23 cellular contexts compared by ENCODE assay signal in genomic region chr12:121519227-121519626, GRCh38.
DNase-seq lines count a peak whose midpoint lies in the region; ATAC-seq, FAIRE-seq and TF ChIP-seq lines count a peak whose summit lies in the region.
"Had no signal": no experiment of that assay in that cellular context is flagged by ENCODE, and none has a peak within 500 bp of the region (broad histone marks: within the 10 kb centered on the region; RNA-seq: fewer than 3 reads in every experiment).

No MANE protein-coding gene starts in this region.

- peaks cover 0 to 25% of the 10 kb centered on the region in 2 experiments; a peak in 2 of 3 replicates for H3K36me3 ChIP-seq in HEK293 (ENCODE audit: control insufficient read depth in 2 of 2, insufficient read depth in 1 of 2, low read length in 2 of 2)
- H3K36me3 ChIP-seq in K562 (ENCODE audit: control insufficient read depth, insufficient read depth, low read length), result no peaks in the 10 kb centered on the region
- no peaks in the 10 kb centered on the region for H3K36me3 ChIP-seq in right lobe of liver
- peaks cover 0 to 3% of the 10 kb centered on the region in 2 donors for H3K36me3 ChIP-seq in kidney (ENCODE audit: control insufficient read depth in 1 of 2, insufficient read depth in 2 of 2, low read length in 2 of 2)
- H3K36me3 ChIP-seq: BE2C had no signal

- no peak overlapping the region for H2AFZ ChIP-seq in K562 (ENCODE audit: low read depth, low read length)

- CTCF ChIA-PET in A549 (lab: Yijun Ruan, JAX), result interaction anchor here (2.0 kb wide), 1 partner anchor 15 kb away, joined by 4 read pairs; no protein-coding TSS in a partner anchor
- CTCF ChIA-PET in HEK293 (lab: Yijun Ruan, JAX), result interaction anchor here (0.8 kb wide), 1 partner anchor 25 kb away, joined by 4 read pairs; no protein-coding TSS in a partner anchor
- CTCF ChIA-PET in K562 (lab: Yijun Ruan, JAX; ENCODE audit: low intra/inter-chr PET ratio), result no interaction called here

- BruUV-seq in K562 (replicated peaks; lab: Mats Ljungman, UMichigan), result no TSS peak

- TF ChIP-seq RAD21 in A549 (conservative IDR thresholded peaks at IDR 0.05 in 1 of 2, IDR thresholded peaks at IDR 0.05 in 1 of 2) (no peak), K562 (CRISPR knock-in tag; conservative IDR thresholded peaks at IDR 0.05 in 1 of 2, IDR thresholded peaks at IDR 0.05 in 1 of 2) (no peak)

- H3K9me3 ChIP-seq in A549, result no peaks in the 10 kb centered on the region
- H3K9me3 ChIP-seq in HEK293 (ENCODE audit: control insufficient read depth, insufficient read depth, low read depth, low read length), result no peaks in the 10 kb centered on the region
- no peaks in the 10 kb centered on the region for H3K9me3 ChIP-seq in K562 (replicated peaks; ENCODE audit: control insufficient read depth, insufficient read depth, low read depth, low read length)
- H3K9me3 ChIP-seq in right lobe of liver, result no peaks in the 10 kb centered on the region
- H3K9me3 ChIP-seq in kidney (ENCODE audit: control insufficient read depth in 1 of 2, low read length in 2 of 2), result no peaks in the 10 kb centered on the region
- H3K9me3 ChIP-seq: BE2C; BLaER1 treated with 17β-estradiol and CSF1 and Interleukin-3, amounts not matched to agents 10 nM and 100 nM; HAP-1 had no signal

- H3K27me3 ChIP-seq in K562 (ENCODE audit: control insufficient read depth in 2 of 2, insufficient read depth in 2 of 2, low read length in 2 of 2) (no peaks in the 10 kb centered on the region), right lobe of liver (no peaks in the 10 kb centered on the region)
- H3K27me3 ChIP-seq: BE2C; BLaER1 treated with 17β-estradiol and CSF1 and Interleukin-3, amounts not matched to agents 10 nM and 100 nM had no signal

- H3K9me1 ChIP-seq in K562 (ENCODE audit: control insufficient read depth, insufficient read depth, low read length), result no peaks in the 10 kb centered on the region

- in situ Hi-C loops in K562 (cut with MboI), result no loop called here

- TF ChIP-seq EP300 in A549 (IDR thresholded peaks at IDR 0.05) (no peak), K562 (IDR thresholded peaks at IDR 0.05; ENCODE audit: low read length) (no peak)

- H3K4me3 ChIP-seq in A549 (no peak overlapping the region), HEK293 (ENCODE audit: low read depth, low read length) (no peak overlapping the region), K562 (no peak overlapping the region), right lobe of liver (no peak overlapping the region), kidney (ENCODE audit: low read length in 2 of 2) (no peak overlapping the region)
- H3K4me3 ChIP-seq: BLaER1 treated with 17β-estradiol and CSF1 and Interleukin-3, amounts not matched to agents 10 nM and 100 nM; HAP-1 had no signal

- ATAC-seq in A549, result no peak
- ATAC-seq in K562, result no peak
- no peak for ATAC-seq in right lobe of liver
- ATAC-seq in esophagus mucosa, result no peak

- no peaks in the 10 kb centered on the region for H3K79me2 ChIP-seq in K562 (ENCODE audit: control insufficient read depth, insufficient read depth, low read length)

- H3K9ac ChIP-seq in K562 (ENCODE audit: insufficient read depth in 1 of 2, low read depth in 2 of 2, low read length in 2 of 2) (no peak overlapping the region), kidney (ENCODE audit: low read length in 2 of 2) (no peak overlapping the region)
- H3K9ac ChIP-seq: BLaER1 treated with 17β-estradiol and CSF1 and Interleukin-3, amounts not matched to agents 10 nM and 100 nM had no signal

- no peaks in the 10 kb centered on the region; the same call in 1 of the 2 replicates for H4K20me1 ChIP-seq in K562 (replicated peaks; ENCODE audit: control insufficient read depth, insufficient read depth, low read length)

- POLR2A ChIA-PET in A549 (lab: Yijun Ruan, JAX), result no interaction called here
- POLR2A ChIA-PET in HEK293 (lab: Yijun Ruan, JAX), result no interaction called here
- POLR2A ChIA-PET in K562 (lab: Yijun Ruan, JAX), result no interaction called here

- H3K27ac ChIP-seq in A549 (no peak overlapping the region), HEK293 (ENCODE audit: extremely low read depth, low read depth, low read length) (no peak overlapping the region), K562 (ENCODE audit: extremely low read depth, low read depth, low read length) (no peak overlapping the region), right lobe of liver (peak overlapping the region in 2 of 3 donors; percentile 98 to 99), kidney (ENCODE audit: low read depth in 2 of 2, low read length in 2 of 2) (no peak overlapping the region)

- TF ChIP-seq POLR2A in A549 (IDR thresholded peaks at IDR 0.05; ENCODE audit: low read length) (no peak), K562 (conservative IDR thresholded peaks at IDR 0.05) (no peak), right lobe of liver (IDR thresholded peaks at IDR 0.05) (no peak)

- H3K4me1 ChIP-seq in A549 (0 out of 3 replicates have a peak, but pooled peaks cover 2% of the 10 kb centered on the region), HEK293 (ENCODE audit: control insufficient read depth, insufficient read depth, low read length) (no peaks in the 10 kb centered on the region), K562 (replicated peaks in 1 of 2; ENCODE audit: control insufficient read depth in 2 of 2, insufficient read depth in 2 of 2, low read length in 2 of 2) (peaks cover 3 to 36% of the 10 kb centered on the region in 2 experiments; a peak in 4 of 5 replicates), right lobe of liver (peaks cover 0 to 34% (median 15%) of the 10 kb centered on the region in 4 donors), kidney (ENCODE audit: control insufficient read depth in 1 of 2, insufficient read depth in 1 of 2, low read depth in 1 of 2, low read length in 2 of 2) (no peaks in the 10 kb centered on the region)
- H3K4me1 ChIP-seq: BE2C, HAP-1 had no signal

- TF ChIP-seq CTCF in A549 (IDR thresholded peaks at IDR 0.05) (no peak), HEK293 (tag by site-specific recombination; IDR thresholded peaks at IDR 0.05) (no peak), K562 (IDR thresholded peaks at IDR 0.05 in 2 of 3, conservative IDR thresholded peaks at IDR 0.05 in 1 of 3; ENCODE audit: insufficient read depth in 2 of 3, low read depth in 1 of 3, low read length in 3 of 3) (no peak), right lobe of liver (IDR thresholded peaks at IDR 0.05) (no peak), kidney (IDR thresholded peaks at IDR 0.05; ENCODE audit: borderline replicate concordance, extremely low read depth, insufficient read depth) (no peak)

- intact Hi-C loops in K562 (cut with micrococcal nuclease), result no loop called here
- intact Hi-C loops in right lobe of liver (cut with DNase I), result no loop called here
- intact Hi-C loops in kidney (cut with DNase I), result no loop called here

- FAIRE-seq in A549 (lab: Jason Lieb, UNC) (no peak), K562 (lab: Jason Lieb, UNC) (no peak), kidney (lab: Jason Lieb, UNC) (no peak)
- FAIRE-seq: D721Med, GM12891, GM18507, H54 had no signal

- DNase-seq in A549 (ENCODE audit: low read depth in 1 of 2, low spot score in 1 of 2), result no peak
- DNase-seq in K562 (ENCODE audit: extremely low read depth in 1 of 4, low spot score in 3 of 4), result no peak
- DNase-seq in right lobe of liver, result no peak
- no peak for DNase-seq in NCI-H345 treated with DMSO at 0.1 percent for 48 hours (lab: John Stamatoyannopoulos, UW; ENCODE audit: unreplicated experiment)
- no peak for DNase-seq in NCI-H526 (lab: John Stamatoyannopoulos, UW)
- DNase-seq in kidney, result no peak
- DNase-seq: 8988T; BE2C; CD4-positive, alpha-beta T cell; CD8-positive, alpha-beta memory T cell; DMS 273 treated with DMSO at 0.1 percent for 48 hours; DMS79; EL; GDM1; GOT3 had no signal

- no peak overlapping the region for H3K4me2 ChIP-seq in A549
- H3K4me2 ChIP-seq in K562 (ENCODE audit: insufficient read depth, low read length), result no peak overlapping the region
- H3K4me2 ChIP-seq: BLaER1 treated with 17β-estradiol and CSF1 and Interleukin-3, amounts not matched to agents 10 nM and 100 nM had no signal

TF ChIP-seq in A549, 52 proteins besides CTCF, POLR2A, EP300 and RAD21 (continues in another document):
- no peak for TF ChIP-seq ATOH8 (CRISPR knock-in tag; IDR thresholded peaks at IDR 0.05; ENCODE audit: low read depth)
- TF ChIP-seq RARB (CRISPR knock-in tag; IDR thresholded peaks at IDR 0.05), result no peak
- TF ChIP-seq KDM1A (IDR thresholded peaks at IDR 0.05; ENCODE audit: low read depth), result peak; percentile 54; the same call in 1 of the 2 replicates
- TF ChIP-seq CBX8 (IDR thresholded peaks at IDR 0.05), result no peak

TF ChIP-seq in HEK293, 187 proteins besides CTCF, POLR2A, EP300 and RAD21 (continues in another document):
- TF ChIP-seq FEZF1 (tag by site-specific recombination; IDR thresholded peaks at IDR 0.05) (no peak), ZNF585B (tag by site-specific recombination; IDR thresholded peaks at IDR 0.05) (no peak), ZNF707 (tag by site-specific recombination; IDR thresholded peaks at IDR 0.05) (no peak), ZNF791 (tag by site-specific recombination; IDR thresholded peaks at IDR 0.05) (no peak), ZNF223 (tag by site-specific recombination; IDR thresholded peaks at IDR 0.05) (no peak)

TF ChIP-seq in K562, 482 proteins besides CTCF, POLR2A, EP300 and RAD21:
- peak; percentile 91 for TF ChIP-seq ZNF146 (CRISPR knock-in tag; IDR thresholded peaks at IDR 0.05; ENCODE audit: unreplicated experiment)
- no peak for TF ChIP-seq ZNF23 (CRISPR knock-in tag; IDR thresholded peaks at IDR 0.05)
- TF ChIP-seq RBM25 (IDR thresholded peaks at IDR 0.05; ENCODE audit: low read depth, low read length, severe bottlenecking), result peak; percentile 64
- no peak for TF ChIP-seq MIER1 (IDR thresholded peaks at IDR 0.05; ENCODE audit: low read depth)
- peak; percentile 6; the same call in 1 of the 2 replicates for TF ChIP-seq BCOR (IDR thresholded peaks at IDR 0.05)

Comparison
In these comparisons a context has a peak if more than half of its experiments do, and no peak if none do; other contexts are left out.
1. H3K27ac ChIP-seq: peak in right lobe of liver (2 of 3); none in A549 (0 of 2), HEK293 (single experiment), K562 (single experiment) and kidney (0 of 2).